ENCODE assay signal across 10 cellular contexts in genomic region chr2:144512421-144513272, GRCh38. TPM values are rescaled to one million over a fixed set of nuclear protein-coding genes. Genes with fewer than 3 reads are reported as not detected.
DNase-seq lines count a peak whose midpoint lies in the region; ATAC-seq and TF ChIP-seq lines count a peak whose summit lies in the region.
"Had no signal": no experiment of that assay in that cellular context is flagged by ENCODE, and none has a peak within 500 bp of the region (broad histone marks: within the 10 kb centered on the region; RNA-seq: fewer than 3 reads in every experiment).

No MANE protein-coding gene starts in this region.

- no peak for DNase-seq in HFFc6
- no peak for DNase-seq in activated B cell treated with CpG ODN at 0.5 μM for 24 hours
- DNase-seq in spleen = no peak
- DNase-seq in DMS53 (lab: John Stamatoyannopoulos, UW) = no peak
- DNase-seq in NCI-H1417 (lab: John Stamatoyannopoulos, UW) = no peak
- DNase-seq: NCI-H1930 had no signal

- CTCF ChIA-PET in activated B cell treated with CpG ODN at 0.5 μM for 24 hours (lab: Charles Lee) = no interaction called here

- peak overlapping the region; percentile 2; the same call in 1 of the 2 replicates for H3K4me3 ChIP-seq in iPS-18c (ENCODE audit: insufficient read depth, low read depth, low read length)
- peak overlapping the region in 6 of 8 donors; percentile 44 to 81 (median 70) for H3K4me3 ChIP-seq in spleen

- no peak for TF ChIP-seq CTCF in HFFc6 (IDR thresholded peaks at IDR 0.05)
- no peak for TF ChIP-seq CTCF in activated B cell treated with CpG ODN at 0.5 μM for 24 hours (IDR thresholded peaks at IDR 0.05)
- no peak for TF ChIP-seq CTCF in spleen (IDR thresholded peaks at IDR 0.05 in 8 of 11, conservative IDR thresholded peaks at IDR 0.05 in 3 of 11)

- H3K27ac Mint-ChIP-seq in HFFc6 = peak overlapping the region; percentile 97
- H3K27ac Mint-ChIP-seq in activated B cell treated with CpG ODN at 0.5 μM for 24 hours = peak overlapping the region; percentile 85
- H3K27ac Mint-ChIP-seq: progenitor cell of endocrine pancreas had no signal

- peaks cover 0 to 24% (median 2%) of the 10 kb centered on the region in 6 donors for H3K36me3 ChIP-seq in spleen

- peaks cover 13% of the 10 kb centered on the region for H3K36me3 Mint-ChIP-seq in HFFc6 (ENCODE audit: low read depth)
- H3K36me3 Mint-ChIP-seq in activated B cell treated with CpG ODN at 0.5 μM for 24 hours (ENCODE audit: low read depth) = peaks cover 72% of the 10 kb centered on the region

- H3K4me1 Mint-ChIP-seq in HFFc6 (ENCODE audit: low read depth) (peaks cover 78% of the 10 kb centered on the region), activated B cell treated with CpG ODN at 0.5 μM for 24 hours (peaks cover 80% of the 10 kb centered on the region)

- TF ChIP-seq POLR2A in spleen (IDR thresholded peaks at IDR 0.05) = no peak

- POLR2A ChIA-PET in activated B cell treated with CpG ODN at 0.5 μM for 24 hours (lab: Charles Lee) = interaction anchor here (1.0 kb wide), 1 partner anchor 9 kb away, joined by 4 read pairs; no protein-coding TSS in a partner anchor

- H3K9me3 ChIP-seq in iPS-18c (ENCODE audit: control insufficient read depth, insufficient read depth, low read length) (no peaks in the 10 kb centered on the region), spleen (no peaks in the 10 kb centered on the region)

- intact Hi-C loops in activated B cell treated with CpG ODN at 0.5 μM for 24 hours (cut with micrococcal nuclease) (loop anchor here (5.0 kb wide), 1 partner anchor 1130 kb away; no protein-coding TSS in a partner anchor), spleen (cut with DNase I; ENCODE audit: low total_unique reads) (loop anchor here (10.0 kb wide), 1 partner anchor 48 kb away; no protein-coding TSS in a partner anchor)

- H3K27me3 ChIP-seq in spleen (replicated peaks in 1 of 7) = no peaks in the 10 kb centered on the region

- H3K9me3 Mint-ChIP-seq in HFFc6 (no peaks in the 10 kb centered on the region), activated B cell treated with CpG ODN at 0.5 μM for 24 hours (no peaks in the 10 kb centered on the region)

- WGBS in spleen, 5 donors = 45 to 61% (median 47%) methylated on average over 9 of the region's 9 CpGs

- peaks cover 6% of the 10 kb centered on the region for H3K27me3 Mint-ChIP-seq in HFFc6 (ENCODE audit: insufficient read depth)
- no peaks in the 10 kb centered on the region for H3K27me3 Mint-ChIP-seq in activated B cell treated with CpG ODN at 0.5 μM for 24 hours

- ATAC-seq in activated B cell treated with CpG ODN at 0.5 μM for 24 hours (ENCODE audit: low read depth) (no peak), HG03039 (IDR thresholded peaks at IDR 0.05; ENCODE audit: unreplicated experiment) (no peak), GM21367 (IDR thresholded peaks at IDR 0.05; ENCODE audit: unreplicated experiment) (no peak)

- peak overlapping the region; percentile 90 for H3K4me3 Mint-ChIP-seq in HFFc6
- peak overlapping the region; percentile 93 for H3K4me3 Mint-ChIP-seq in activated B cell treated with CpG ODN at 0.5 μM for 24 hours

- peaks cover 22 to 83% (median 78%) of the 10 kb centered on the region in 6 donors for H3K4me1 ChIP-seq in spleen

- H3K27ac ChIP-seq in spleen = peak overlapping the region; percentile 53 to 99 (median 98)

RNA-seq across cellular contexts. Expression of gene ZEB2, which starts 7.3 kb away (rescaled TPM):
- 10 to 100 TPM; 57.0 to 76.3 (median 62.8) TPM for total RNA-seq in HFFc6 (2021; fragmentation: NEBNext Ultra II Directional; extraction: Animal tissue kit (Norgen Biotek cat#: 25700))
- total RNA-seq in activated B cell treated with CpG ODN at 0.5 μM for 24 hours (162 and 200 TPM in 2 replicates), spleen (100 to 1,000 TPM; 217 to 362 (median 262) TPM)
- polyA plus RNA-seq in spleen = 10 to 100 TPM; 25.5 to 36.8 (median 28.5) TPM
